In the genomic region with DNA sequence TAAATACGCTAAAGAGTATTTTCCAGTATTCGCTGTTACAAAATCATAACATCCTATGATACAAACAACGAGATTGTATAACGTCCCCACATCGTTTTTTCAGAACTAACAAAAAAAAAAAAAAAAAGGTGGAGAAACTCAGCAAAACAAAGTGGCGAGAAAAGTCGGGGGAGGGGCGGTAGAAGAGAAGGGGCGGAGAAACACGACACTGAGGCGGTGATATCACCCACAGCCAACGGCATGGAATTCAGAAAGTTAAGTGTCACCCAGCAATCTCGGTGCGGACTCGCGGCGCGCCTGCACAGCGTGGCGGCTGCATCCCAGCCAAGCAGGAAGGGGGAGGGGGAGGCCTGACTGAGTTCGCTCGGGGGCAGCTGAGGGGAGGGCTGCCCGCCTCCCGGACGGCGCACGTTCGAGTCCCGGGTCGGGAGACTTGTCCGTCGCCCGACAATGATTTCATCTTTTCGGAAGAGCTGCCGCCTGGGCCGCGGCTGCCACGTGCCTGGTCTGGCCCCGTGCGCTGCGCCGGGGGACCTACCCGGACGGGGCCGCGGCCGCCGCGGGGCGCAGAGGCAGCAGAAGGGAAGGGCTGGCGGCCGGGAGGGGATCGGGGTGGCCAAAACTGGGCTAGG, we compare ENCODE assay signal across 8 cellular contexts. TPM values are rescaled to one million over a fixed set of nuclear protein-coding genes. Genes with fewer than 3 reads are reported as not detected.
A peak's percentile ranks its signal among the peaks of the same experiment; 100 is the strongest.
DNase-seq lines count a peak whose midpoint lies in the region; ATAC-seq and TF ChIP-seq lines count a peak whose summit lies in the region.

No MANE protein-coding gene starts in this region.

- peaks cover 4% of the 10 kb centered on the region for H3K36me3 Mint-ChIP-seq in activated CD8-positive, alpha-beta T cell treated with anti-CD3 and anti-CD28 coated beads for 36 hours (ENCODE audit: low read depth)

- H3K4me1 ChIP-seq in duodenal mucosa (ENCODE audit: control insufficient read depth in 1 of 2, insufficient read depth in 2 of 2, low read length in 2 of 2) (peaks cover 23 to 31% of the 10 kb centered on the region in 2 donors), liver (ENCODE audit: control insufficient read depth in 4 of 4, insufficient read depth in 4 of 4, low read length in 3 of 4) (peaks cover 18 to 72% (median 52%) of the 10 kb centered on the region in 4 donors)

- H3K4me3 ChIP-seq in duodenal mucosa (ENCODE audit: low read depth in 1 of 2, low read length in 2 of 2) (peak overlapping the region; percentile 88 to 90), liver (ENCODE audit: low read depth in 1 of 3, low read length in 3 of 3) (peak overlapping the region; percentile 70 to 86 (median 86))

- no peaks in the 10 kb centered on the region for H3K36me3 ChIP-seq in duodenal mucosa (ENCODE audit: control insufficient read depth in 1 of 2, insufficient read depth in 2 of 2, low read length in 2 of 2)
- no peaks in the 10 kb centered on the region for H3K36me3 ChIP-seq in liver (ENCODE audit: control insufficient read depth in 4 of 4, insufficient read depth in 3 of 4, low read depth in 1 of 4, low read length in 3 of 4)

- DNase-seq in NK-92 (lab: John Stamatoyannopoulos, UW; ENCODE audit: unreplicated experiment) (peak; percentile 13), NCI-H82 (lab: John Stamatoyannopoulos, UW) (peak; percentile 92)
- DNase-seq in NK-92 treated with Interleukin-12 subunit alpha and Interleukin-12 subunit beta, amount 100 ng/mL, for 24 hours (lab: John Stamatoyannopoulos, UW) = no peak
- DNase-seq in activated CD8-positive, alpha-beta T cell treated with anti-CD3 and anti-CD28 coated beads for 36 hours = peak; percentile 88
- peak; percentile 82 for DNase-seq in stimulated activated CD4-positive, alpha-beta T cell treated with anti-CD3 and anti-CD28 coated beads, Interleukin-2, amount 100 ng/mL, for 4 hours (ENCODE audit: low read depth)

- peak overlapping the region; percentile 78 to 93 for H3K9ac ChIP-seq in duodenal mucosa (ENCODE audit: low read depth in 1 of 2, low read length in 2 of 2)
- peak overlapping the region; percentile 82 to 91 for H3K9ac ChIP-seq in liver (ENCODE audit: low read depth in 1 of 2, low read length in 2 of 2)

- no peaks in the 10 kb centered on the region for H3K9me3 Mint-ChIP-seq in activated CD8-positive, alpha-beta T cell treated with anti-CD3 and anti-CD28 coated beads for 36 hours

- TF ChIP-seq CTCF in activated CD8-positive, alpha-beta T cell treated with anti-CD3 and anti-CD28 coated beads for 36 hours (IDR thresholded peaks at IDR 0.05) = no peak
- no peak for TF ChIP-seq CTCF in liver (IDR thresholded peaks at IDR 0.05; ENCODE audit: low read depth, low read length, missing input control)

- H3K27me3 ChIP-seq in duodenal mucosa (ENCODE audit: control insufficient read depth in 1 of 2, insufficient read depth in 2 of 2, low read length in 2 of 2) = no peaks in the 10 kb centered on the region
- H3K27me3 ChIP-seq in liver (ENCODE audit: control insufficient read depth in 4 of 4, insufficient read depth in 4 of 4, low read length in 3 of 4) = no peaks in the 10 kb centered on the region

- TF ChIP-seq RAD21 in liver (IDR thresholded peaks at IDR 0.05) = peak; percentile 37 to 53

- H3K4me3 Mint-ChIP-seq in activated CD8-positive, alpha-beta T cell treated with anti-CD3 and anti-CD28 coated beads for 36 hours = peak overlapping the region; percentile 91

- H3K27me3 Mint-ChIP-seq in activated CD8-positive, alpha-beta T cell treated with anti-CD3 and anti-CD28 coated beads for 36 hours = peaks cover 11% of the 10 kb centered on the region

- H3K27ac ChIP-seq in duodenal mucosa (ENCODE audit: low read depth, low read length) = peak overlapping the region; percentile 87
- H3K27ac ChIP-seq in liver (ENCODE audit: low read depth in 1 of 2, low read length in 2 of 2) = peak overlapping the region; percentile 99 to 100

- H3K4me1 Mint-ChIP-seq in activated CD8-positive, alpha-beta T cell treated with anti-CD3 and anti-CD28 coated beads for 36 hours (ENCODE audit: low read depth) = peaks cover 41% of the 10 kb centered on the region

- H3K9me3 ChIP-seq in duodenal mucosa (ENCODE audit: control insufficient read depth in 1 of 2, low read length in 2 of 2) (no peaks in the 10 kb centered on the region), liver (ENCODE audit: control insufficient read depth in 4 of 4, low read length in 3 of 4) (no peaks in the 10 kb centered on the region)

- POLR2A ChIA-PET in activated CD8-positive, alpha-beta T cell treated with anti-CD3 and anti-CD28 coated beads for 36 hours (lab: Charles Lee) = interaction anchor here (0.6 to 3.3 kb wide), 4 partner anchors 14 to 101 kb away, joined by 3 to 14 read pairs (median 4); partner anchors contain the start of gene RAB33B

- intact Hi-C loops in activated CD8-positive, alpha-beta T cell treated with anti-CD3 and anti-CD28 coated beads for 36 hours (cut with micrococcal nuclease) = no loop called here

- H3K27ac Mint-ChIP-seq in activated CD8-positive, alpha-beta T cell treated with anti-CD3 and anti-CD28 coated beads for 36 hours = peak overlapping the region; percentile 94

- CTCF ChIA-PET in activated CD8-positive, alpha-beta T cell treated with anti-CD3 and anti-CD28 coated beads for 36 hours (lab: Charles Lee) = interaction anchor here (1.1 kb wide), 1 partner anchor 179 kb away, joined by 3 read pairs; no protein-coding TSS in a partner anchor

- ATAC-seq in HG03469 (IDR thresholded peaks at IDR 0.05; ENCODE audit: unreplicated experiment) = peak; percentile 35
- ATAC-seq in activated CD8-positive, alpha-beta T cell treated with anti-CD3 and anti-CD28 coated beads for 36 hours = peak; percentile 68

- under 1% methylated on average over 53 of the region's 53 CpGs for WGBS in liver

TF ChIP-seq in liver, 16 proteins besides CTCF, POLR2A, EP300 and RAD21:
- TF ChIP-seq ATF3 (IDR thresholded peaks at IDR 0.05) = peak; percentile 77
- peak; percentile 56 for TF ChIP-seq SP1 (IDR thresholded peaks at IDR 0.05)
- no peak for TF ChIP-seq HNF4G (IDR thresholded peaks at IDR 0.05)
- TF ChIP-seq EGR1 (IDR thresholded peaks at IDR 0.05; ENCODE audit: low read depth in 2 of 2) = no peak
- TF ChIP-seq YY1 (IDR thresholded peaks at IDR 0.05) = peak; percentile 81
- TF ChIP-seq RXRA (IDR thresholded peaks at IDR 0.05) = peak; percentile 75 to 82
- no peak for TF ChIP-seq NR2F2 (IDR thresholded peaks at IDR 0.05)
- peak; percentile 28 for TF ChIP-seq ZBTB33 (IDR thresholded peaks at IDR 0.05)
- TF ChIP-seq, protein P1, sequence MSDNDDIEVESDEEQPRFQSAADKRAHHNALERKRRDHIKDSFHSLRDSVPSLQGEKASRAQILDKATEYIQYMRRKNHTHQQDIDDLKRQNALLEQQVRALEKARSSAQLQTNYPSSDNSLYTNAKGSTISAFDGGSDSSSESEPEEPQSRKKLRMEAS (IDR thresholded peaks at IDR 0.05) = peak; percentile 81
- peak in 1 of 2 donors; percentile 79 for TF ChIP-seq JUND (IDR thresholded peaks at IDR 0.05)
- no peak for TF ChIP-seq GABPA (IDR thresholded peaks at IDR 0.05 in 1 of 2, conservative IDR thresholded peaks at IDR 0.05 in 1 of 2)
- TF ChIP-seq REST (IDR thresholded peaks at IDR 0.05) = peak; percentile 75
- TF ChIP-seq FOXA1 (IDR thresholded peaks at IDR 0.05) = no peak
- TF ChIP-seq TAF1 (conservative IDR thresholded peaks at IDR 0.05) = peak; percentile 76
- no peak for TF ChIP-seq FOXA2 (IDR thresholded peaks at IDR 0.05)
- peak; percentile 38 to 47 for TF ChIP-seq HNF4A (conservative IDR thresholded peaks at IDR 0.05)

RNA-seq across cellular contexts. Expression of gene SETD7, which starts 0.8 kb away (rescaled TPM):
- total RNA-seq in activated CD8-positive, alpha-beta T cell treated with anti-CD3 and anti-CD28 coated beads for 36 hours = 10 to 100 TPM; 10.4 to 12.1 TPM
- 10 to 100 TPM; 13.3 to 81.7 TPM for total RNA-seq in liver
- 10 to 100 TPM; 12.9 to 22.6 TPM for polyA plus RNA-seq in liver
